In the genomic region with DNA sequence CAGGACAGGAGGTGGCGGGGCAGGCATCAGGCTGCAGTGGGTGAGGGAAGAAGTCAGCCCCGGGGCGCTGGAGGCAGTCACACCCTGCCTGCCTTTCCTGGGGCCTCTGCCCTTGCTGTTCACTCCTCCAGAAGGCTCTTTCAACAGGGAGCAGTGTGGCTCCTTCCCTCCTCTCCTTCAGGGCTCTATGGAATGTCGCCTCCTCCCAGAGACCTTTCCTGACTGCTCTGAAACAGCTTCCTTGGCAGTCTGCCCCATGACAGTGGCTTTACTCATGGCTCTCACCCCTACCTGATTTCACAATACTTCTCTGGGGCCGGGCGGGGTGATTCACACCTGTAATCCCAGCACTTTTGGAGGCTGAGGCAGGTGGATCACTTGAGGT, we compare ENCODE assay signal across 8 cellular contexts. TPM values are rescaled to one million over a fixed set of nuclear protein-coding genes. Genes with fewer than 3 reads are reported as not detected.
A peak's percentile ranks its signal among the peaks of the same experiment; 100 is the strongest.
DNase-seq lines count a peak whose midpoint lies in the region; ATAC-seq and TF ChIP-seq lines count a peak whose summit lies in the region.

No MANE protein-coding gene starts in this region.

- DNase-seq in ELF-1 (ENCODE audit: low read depth, low spot score) (peak; percentile 72), RWPE1 (ENCODE audit: low spot score) (peak; percentile 89), natural killer cell (peak; percentile 49), mesothelial cell of epicardium (ENCODE audit: low spot score in 2 of 2, unreplicated experiment in 2 of 2) (no peak), NCI-H2107 (lab: John Stamatoyannopoulos, UW) (no peak)
- peak in 1 of 2 donors; percentile 58 for DNase-seq in central memory CD8-positive, alpha-beta T cell (ENCODE audit: low spot score in 2 of 2)

- POLR2A ChIA-PET in RWPE1 (lab: Yijun Ruan, JAX; ENCODE audit: low non-redundant PET): interaction anchor here (1.0 kb wide), 1 partner anchor 102 kb away, joined by 3 read pairs; a partner anchor contains a TSS

- H3K27me3 Mint-ChIP-seq in central memory CD8-positive, alpha-beta T cell: no peaks in the 10 kb centered on the region
- no peaks in the 10 kb centered on the region for H3K27me3 Mint-ChIP-seq in natural killer cell (ENCODE audit: low read depth in 2 of 2)
- H3K27me3 Mint-ChIP-seq in mesothelial cell of epicardium (ENCODE audit: low read depth): no peaks in the 10 kb centered on the region

- H3K4me1 Mint-ChIP-seq in central memory CD8-positive, alpha-beta T cell: peaks cover 90% of the 10 kb centered on the region
- H3K4me1 Mint-ChIP-seq in natural killer cell (peaks cover 74 to 93% of the 10 kb centered on the region in 2 donors), mesothelial cell of epicardium (peaks cover 19% of the 10 kb centered on the region)

- CTCF ChIA-PET in RWPE1 (lab: Yijun Ruan, JAX): interaction anchor here (0.7 to 1.0 kb wide), 2 partner anchors 9 to 16 kb away, joined by 3 to 5 read pairs; no protein-coding TSS in a partner anchor

- intact Hi-C loops in natural killer cell (cut with micrococcal nuclease): loop anchor here (5.0 kb wide), 2 partner anchors 159 to 229 kb away; a partner anchor contains a TSS

- H3K36me3 Mint-ChIP-seq in central memory CD8-positive, alpha-beta T cell (ENCODE audit: insufficient read depth): peaks cover 58% of the 10 kb centered on the region
- H3K36me3 Mint-ChIP-seq in natural killer cell: no peaks in the 10 kb centered on the region
- no peaks in the 10 kb centered on the region for H3K36me3 Mint-ChIP-seq in mesothelial cell of epicardium

- H3K27ac Mint-ChIP-seq in central memory CD8-positive, alpha-beta T cell (ENCODE audit: low read depth): peak overlapping the region; percentile 99
- peak overlapping the region; percentile 100 for H3K27ac Mint-ChIP-seq in natural killer cell
- no peak overlapping the region for H3K27ac Mint-ChIP-seq in mesothelial cell of epicardium

- no peaks in the 10 kb centered on the region for H3K9me3 Mint-ChIP-seq in central memory CD8-positive, alpha-beta T cell
- H3K9me3 Mint-ChIP-seq in natural killer cell: no peaks in the 10 kb centered on the region
- H3K9me3 Mint-ChIP-seq in mesothelial cell of epicardium: no peaks in the 10 kb centered on the region

- TF ChIP-seq CTCF in RWPE1 (conservative IDR thresholded peaks at IDR 0.05; ENCODE audit: low read depth) (no peak), natural killer cell (IDR thresholded peaks at IDR 0.05) (no peak), mesothelial cell of epicardium (IDR thresholded peaks at IDR 0.05; ENCODE audit: unreplicated experiment) (no peak)

- peak overlapping the region; percentile 91 for H3K4me3 Mint-ChIP-seq in central memory CD8-positive, alpha-beta T cell
- H3K4me3 Mint-ChIP-seq in natural killer cell: peak overlapping the region; percentile 82
- no peak overlapping the region for H3K4me3 Mint-ChIP-seq in mesothelial cell of epicardium

- H3K27ac ChIP-seq in RWPE1: peak overlapping the region; percentile 90

- ATAC-seq in central memory CD8-positive, alpha-beta T cell (replicated peaks; ENCODE audit: extremely low read depth, poor library complexity, severe bottlenecking): peak; percentile 15
- no peak for ATAC-seq in natural killer cell
- ATAC-seq in GM18868 (IDR thresholded peaks at IDR 0.05; ENCODE audit: unreplicated experiment): no peak
- ATAC-seq in GM21360 (IDR thresholded peaks at IDR 0.05; ENCODE audit: unreplicated experiment): no peak

RNA-seq across cellular contexts. Expression of a gene that starts 7.1 kb away (rescaled TPM):
- 100 to 1,000 TPM; 146 to 201 (median 177) TPM for total RNA-seq in natural killer cell
- total RNA-seq in mesothelial cell of epicardium: 33.0 to 37.8 TPM (median 33.8 TPM) in 3 replicates

RNA-seq across cellular contexts. Expression of a gene that starts 17.4 kb away (rescaled TPM):
- total RNA-seq in natural killer cell (10 to 100 TPM; 55.1 to 57.5 (median 56.2) TPM), mesothelial cell of epicardium (26.5 to 27.2 TPM (median 26.8 TPM) in 3 replicates)

Comparison
In these comparisons a context has a peak if more than half of its experiments do, and no peak if none do; other contexts are left out.
1. DNase-seq: peak in ELF-1 (single experiment), RWPE1 (single experiment) and natural killer cell (single experiment); none in mesothelial cell of epicardium (0 of 2) and NCI-H2107 (single experiment).